Comparison of ENCODE assay signal across 1 cellular context in the genomic region with DNA sequence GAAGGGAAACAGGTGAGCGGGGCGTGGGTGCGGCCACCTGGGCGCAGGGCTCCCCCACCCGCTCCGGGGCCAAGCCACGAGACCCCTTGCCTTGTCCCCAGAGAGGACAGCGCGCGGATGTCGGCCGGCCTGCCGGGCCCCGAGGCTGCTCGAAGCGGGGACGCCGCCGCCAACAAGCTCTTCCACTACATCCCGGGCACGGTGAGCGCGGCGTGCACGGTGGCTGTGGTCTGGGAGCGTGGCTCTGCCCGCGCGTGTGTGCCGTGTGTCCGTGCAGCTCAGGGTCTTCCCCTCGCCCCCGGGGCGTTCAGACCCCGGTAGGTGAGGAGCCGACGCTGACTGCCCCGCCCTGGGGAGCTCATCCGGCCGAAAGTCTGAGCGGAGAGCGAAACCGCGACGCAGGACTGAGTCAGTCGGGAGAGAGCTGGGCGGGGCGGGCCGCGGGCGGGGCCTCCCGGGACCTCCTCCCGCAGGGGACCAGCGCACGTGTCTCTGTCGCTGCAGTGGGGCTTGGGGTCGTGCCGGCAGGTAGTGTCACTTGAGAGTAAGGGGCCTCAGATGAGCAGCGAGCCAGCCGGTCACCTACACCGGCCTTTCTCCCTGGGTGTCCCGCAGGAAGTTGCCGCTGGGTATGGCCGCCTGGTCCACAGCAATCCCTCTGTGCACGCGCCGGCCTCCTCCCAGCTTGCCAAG.
TF ChIP-seq lines count a peak whose summit lies in the region.

No MANE protein-coding gene starts in this region.

TF ChIP-seq in endothelial cell of umbilical vein, 7 proteins besides CTCF, POLR2A, EP300 and RAD21:
- peak; percentile 50 for TF ChIP-seq FOS (IDR thresholded peaks at IDR 0.05; ENCODE audit: borderline replicate concordance, insufficient read depth, low read length)
- TF ChIP-seq JUN (IDR thresholded peaks at IDR 0.05; ENCODE audit: borderline replicate concordance, insufficient read depth, insufficient read length, low read depth), result no peak
- no peak for TF ChIP-seq MAX (IDR thresholded peaks at IDR 0.05; ENCODE audit: insufficient read depth, insufficient read length)
- TF ChIP-seq MYC (IDR thresholded peaks at IDR 0.05; ENCODE audit: low read depth, low read length), result no peak
- peak; percentile 74 for TF ChIP-seq POLR2AphosphoS5 (IDR thresholded peaks at IDR 0.05; ENCODE audit: insufficient read depth, low read depth, low read length)
- no peak for TF ChIP-seq GATA2 (IDR thresholded peaks at IDR 0.05; ENCODE audit: insufficient read depth, insufficient read length, low read depth, low read length)
- no peak for TF ChIP-seq EZH2 (IDR thresholded peaks at IDR 0.05; ENCODE audit: borderline replicate concordance, low read depth, low read length, severe bottlenecking)
